Comparison of ENCODE assay signal across 12 cellular contexts in the genomic region with DNA sequence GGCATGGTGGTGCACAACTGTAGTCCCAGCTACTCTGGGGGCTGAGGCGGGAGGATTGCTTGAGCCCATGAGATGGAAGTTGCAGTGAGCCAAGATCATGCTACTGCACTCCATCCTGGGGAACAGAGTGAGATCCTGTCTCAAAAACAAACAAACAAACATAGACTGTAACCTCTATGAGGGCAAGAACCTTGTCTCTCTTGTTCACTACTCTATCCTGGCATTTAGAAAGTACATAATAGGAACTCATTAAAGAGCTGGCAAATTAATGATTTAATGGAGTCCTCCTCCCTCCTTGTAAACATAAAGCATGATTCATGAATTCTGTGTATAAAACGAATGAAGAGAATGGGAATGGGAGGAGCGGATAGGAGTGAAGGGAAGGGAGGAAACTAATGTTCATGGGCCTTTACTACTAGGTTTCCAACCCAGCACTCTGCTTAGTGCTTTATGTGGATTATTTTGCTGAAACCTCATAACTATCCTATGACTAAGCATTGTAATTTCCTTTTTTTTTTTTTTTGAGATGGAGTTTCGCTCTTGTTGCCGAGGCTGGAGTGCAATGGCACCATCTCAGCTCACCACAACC. TPM values are rescaled to one million over a fixed set of nuclear protein-coding genes. Genes with fewer than 3 reads are reported as not detected.
A peak's percentile ranks its signal among the peaks of the same experiment; 100 is the strongest.
DNase-seq lines count a peak whose midpoint lies in the region; ATAC-seq and TF ChIP-seq lines count a peak whose summit lies in the region.
"Had no signal": no experiment of that assay in that cellular context is flagged by ENCODE, and none has a peak within 500 bp of the region (broad histone marks: within the 10 kb centered on the region; RNA-seq: fewer than 3 reads in every experiment).

No MANE protein-coding gene starts in this region.

- H3K27me3 Mint-ChIP-seq in neural progenitor cell (ENCODE audit: insufficient read depth, low read depth): peaks cover 2% of the 10 kb centered on the region
- H3K27me3 Mint-ChIP-seq: type B pancreatic cell had no signal

- H3K27ac ChIP-seq in aorta (ENCODE audit: low read depth in 1 of 2, low read length in 2 of 2) (peak overlapping the region in 1 of 2 donors; percentile 53), neural progenitor cell (no peak overlapping the region)

- no peaks in the 10 kb centered on the region for H3K9me3 Mint-ChIP-seq in neural progenitor cell
- H3K9me3 Mint-ChIP-seq: type B pancreatic cell had no signal

- DNase-seq in left cardiac atrium (no peak), Right ventricle myocardium inferior (ENCODE audit: missing footprints) (no peak), choroid plexus epithelial cell (ENCODE audit: low read depth) (peak; percentile 81), lung microvascular endothelial cell (ENCODE audit: low read depth in 2 of 2) (peak; percentile 67 to 69), aorta (no peak), neural progenitor cell (ENCODE audit: low spot score) (no peak), NCI-H1694 (lab: John Stamatoyannopoulos, UW) (no peak)
- no peak for DNase-seq in stimulated activated CD4-positive, alpha-beta T cell treated with anti-CD3 and anti-CD28 coated beads, Interleukin-15, amount 100 ng/mL, for 24 hours
- DNase-seq: activated naive CD4-positive, alpha-beta T cell; MM.1S; stimulated activated CD4-positive, alpha-beta T cell treated with anti-CD3 and anti-CD28 coated beads, Interleukin-2, amount 100 ng/mL, for 48 hours had no signal

- intact Hi-C loops in left cardiac atrium (cut with DNase I): no loop called here
- intact Hi-C loops in Right ventricle myocardium inferior (cut with DNase I): no loop called here
- intact Hi-C loops in aorta (cut with DNase I): no loop called here

- H3F3A ChIP-seq in neural progenitor cell (ENCODE audit: low read depth): peaks cover 34% of the 10 kb centered on the region

- H3K4me1 Mint-ChIP-seq in neural progenitor cell: peaks cover 36% of the 10 kb centered on the region

- H3K4me3 Mint-ChIP-seq in neural progenitor cell: no peak overlapping the region
- H3K4me3 Mint-ChIP-seq: type B pancreatic cell had no signal

- 19 to 20% methylated on average over 5 of the region's 5 CpGs for WGBS in aorta, 2 donors

- no peaks in the 10 kb centered on the region for H3K79me2 ChIP-seq in neural progenitor cell (ENCODE audit: low read depth)

- H3K4me3 ChIP-seq in choroid plexus epithelial cell (ENCODE audit: low read depth, low read length) (no peak overlapping the region), aorta (ENCODE audit: low read length in 2 of 2) (no peak overlapping the region), neural progenitor cell (no peak overlapping the region)

- no peak overlapping the region for H3K9ac ChIP-seq in neural progenitor cell

- H3K36me3 Mint-ChIP-seq in neural progenitor cell: no peaks in the 10 kb centered on the region
- H3K36me3 Mint-ChIP-seq: type B pancreatic cell had no signal

- no peak overlapping the region for H3K27ac Mint-ChIP-seq in neural progenitor cell
- H3K27ac Mint-ChIP-seq: type B pancreatic cell had no signal

- TF ChIP-seq CTCF in choroid plexus epithelial cell (conservative IDR thresholded peaks at IDR 0.05; ENCODE audit: low read depth, low read length): no peak
- no peak for TF ChIP-seq CTCF in neural progenitor cell (IDR thresholded peaks at IDR 0.05)

- H3K27me3 ChIP-seq in aorta (ENCODE audit: control insufficient read depth in 1 of 2, insufficient read depth in 2 of 2, low read length in 1 of 2) (no peaks in the 10 kb centered on the region), neural progenitor cell (no peaks in the 10 kb centered on the region)

- peaks cover 4% of the 10 kb centered on the region for H4K20me1 ChIP-seq in neural progenitor cell (ENCODE audit: low read depth)

- H2AFZ ChIP-seq in neural progenitor cell (replicated peaks): no peak overlapping the region

- no peak overlapping the region for H3K4me2 ChIP-seq in neural progenitor cell

- no peaks in the 10 kb centered on the region for H3K9me3 ChIP-seq in aorta (ENCODE audit: control insufficient read depth, low read length)
- no peaks in the 10 kb centered on the region for H3K9me3 ChIP-seq in neural progenitor cell (ENCODE audit: low read depth)

- ATAC-seq in left cardiac atrium (peak; percentile 14 to 61), Right ventricle myocardium inferior (no peak), aorta (ENCODE audit: low FRiP score) (peak; percentile 43)

- peaks cover 7 to 10% of the 10 kb centered on the region in 2 donors for H3K4me1 ChIP-seq in aorta (ENCODE audit: control insufficient read depth in 1 of 2, insufficient read depth in 2 of 2, low read length in 2 of 2)
- peaks cover 27% of the 10 kb centered on the region for H3K4me1 ChIP-seq in neural progenitor cell

- H3K36me3 ChIP-seq in aorta (ENCODE audit: control insufficient read depth in 1 of 2, insufficient read depth in 2 of 2, low read length in 1 of 2) (peaks cover 0 to 4% of the 10 kb centered on the region in 2 donors), neural progenitor cell (no peaks in the 10 kb centered on the region)

RNA-seq across cellular contexts. Expression of a gene that starts 8.6 kb away (rescaled TPM):
- 10 to 100 TPM; 21.3 to 36.2 TPM for total RNA-seq in left cardiac atrium
- total RNA-seq in Right ventricle myocardium inferior: 10.8 TPM
- total RNA-seq in lung microvascular endothelial cell: not detected in 2 replicates
- 100 to 1,000 TPM; 347 to 469 TPM for total RNA-seq in aorta
- polyA plus RNA-seq in aorta: 100 to 1,000 TPM; 368 to 601 TPM
- total RNA-seq in neural progenitor cell (ENCODE audit: low replicate concordance): 0.37 and 1.2 TPM in 2 replicates

RNA-seq across cellular contexts. Expression of a gene that starts 17.6 kb away (rescaled TPM):
- total RNA-seq in left cardiac atrium (10 to 100 TPM; 64.7 to 94.4 TPM), Right ventricle myocardium inferior (83.6 TPM), lung microvascular endothelial cell (47.5 and 49.2 TPM in 2 replicates), aorta (10 to 100 TPM; 29.2 to 48.8 TPM), neural progenitor cell (ENCODE audit: low replicate concordance) (34.5 and 50.5 TPM in 2 replicates)
- polyA plus RNA-seq in aorta: 10 to 100 TPM; 34.4 to 77.4 TPM

RNA-seq across cellular contexts. Expression of a gene that starts 44.7 kb away (rescaled TPM):
- 10 to 100 TPM; 22.6 to 25.2 TPM for total RNA-seq in left cardiac atrium
- total RNA-seq in Right ventricle myocardium inferior: 18.7 TPM
- 24.2 and 31.2 TPM in 2 replicates for total RNA-seq in lung microvascular endothelial cell
- total RNA-seq in aorta: 10 to 100 TPM; 28.0 to 43.1 TPM
- 10 to 100 TPM; 29.1 to 31.6 TPM for polyA plus RNA-seq in aorta
- 48.7 and 70.3 TPM in 2 replicates for total RNA-seq in neural progenitor cell (ENCODE audit: low replicate concordance)

RNA-seq across cellular contexts. Expression of a gene that starts 49.0 kb away (rescaled TPM):
- total RNA-seq in left cardiac atrium: 10 to 100 TPM; 47.5 to 49.0 TPM
- total RNA-seq in Right ventricle myocardium inferior: 159 TPM
- 7.4 and 9.1 TPM in 2 replicates for total RNA-seq in lung microvascular endothelial cell
- total RNA-seq in aorta: 10 to 100 TPM; 30.6 to 39.9 TPM
- 10 to 100 TPM; 76.1 to 93.1 TPM for polyA plus RNA-seq in aorta
- 3.0 and 9.9 TPM in 2 replicates for total RNA-seq in neural progenitor cell (ENCODE audit: low replicate concordance)

Comparison
In these comparisons a context has a peak if more than half of its experiments do, and no peak if none do; other contexts are left out.
1. DNase-seq: peak in choroid plexus epithelial cell (single experiment) and lung microvascular endothelial cell (2 of 2); none in left cardiac atrium (single experiment), Right ventricle myocardium inferior (single experiment), aorta (0 of 2), neural progenitor cell (single experiment), stimulated activated CD4-positive, alpha-beta T cell treated with anti-CD3 and anti-CD28 coated beads, Interleukin-15, amount 100 ng/mL, for 24 hours (single experiment) and NCI-H1694 (single experiment).
2. RNA of a gene that starts 8.6 kb away (total RNA-seq): 347 to 469 TPM in aorta; 21.3 to 36.2 TPM in left cardiac atrium, 10.8 TPM in Right ventricle myocardium inferior (single experiment), 0.37 to 1.2 TPM in neural progenitor cell and not detected in lung microvascular endothelial cell; every median in the first group is over 4 times any median in the second.